In genomic region chr2:58688813-58689212, GRCh38 we compare ENCODE assay signal across 32 cellular contexts.
"Had no signal": no experiment of that assay in that cellular context is flagged by ENCODE, and none has a peak within 500 bp of the region (broad histone marks: within the 10 kb centered on the region; RNA-seq: fewer than 3 reads in every experiment).

No MANE protein-coding gene starts in this region.

- H3K36me3 ChIP-seq: adrenal gland, colonic mucosa, esophagus squamous epithelium, gastroesophageal sphincter, heart right ventricle had no signal

- H3K4me1 Mint-ChIP-seq: activated CD4-positive, alpha-beta T cell treated with anti-CD3 and anti-CD28 coated beads for 36 hours; activated CD4-positive, alpha-beta T cell treated with anti-CD3 and anti-CD28 coated beads, Interleukin-2, amount 10 ng/mL, durations not matched to agents 24 days and 14 days; activated CD8-positive, alpha-beta memory T cell treated with anti-CD3 and anti-CD28 coated beads, Interleukin-2, amount 10 ng/mL, durations not matched to agents 7 days and 5 days; activated naive CD4-positive, alpha-beta T cell treated with anti-CD3 and anti-CD28 coated beads, Interleukin-2, amount 50 U/mL, for 24 hours; activated naive CD8-positive, alpha-beta T cell treated with anti-CD3 and anti-CD28 coated beads for 36 hours; activated naive CD8-positive, alpha-beta T cell treated with anti-CD3 and anti-CD28 coated beads, Interleukin-2, amount 50 U/mL, for 24 hours; T-helper 17 cell had no signal

- H3K36me3 Mint-ChIP-seq: activated CD4-positive, alpha-beta memory T cell treated with anti-CD3 and anti-CD28 coated beads for 36 hours; activated CD8-positive, alpha-beta memory T cell treated with anti-CD3 and anti-CD28 coated beads, Interleukin-2, amount 10 ng/mL, durations not matched to agents 7 days and 5 days; activated naive CD4-positive, alpha-beta T cell treated with anti-CD3 and anti-CD28 coated beads, Interleukin-2, amount 50 U/mL, for 24 hours; activated naive CD8-positive, alpha-beta T cell treated with anti-CD3 and anti-CD28 coated beads for 36 hours had no signal

- H3K9me3 Mint-ChIP-seq: activated naive CD8-positive, alpha-beta T cell treated with anti-CD3 and anti-CD28 coated beads, Interleukin-2, amount 50 U/mL, for 24 hours; activated T-helper 2 cell treated with anti-CD3 and anti-CD28 coated beads, Interferon-gamma antibody, Interleukin-2, Interleukin-4, amounts not matched to agents 10 μg/mL and 5 μg/mL and 100 μg/mL, durations not matched to agents 14 hours and 24 hours and 36 hours; T-helper 2 cell treated with Interferon-gamma antibody and Interleukin-4, amounts not matched to agents 5 μg/mL and 100 μg/mL, for 36 hours had no signal

- H3K27ac ChIP-seq: adrenal gland, body of pancreas, colonic mucosa, dorsolateral prefrontal cortex, esophagus squamous epithelium, gastroesophageal sphincter, heart right ventricle had no signal

- DNase-seq: activated CD4-positive, alpha-beta memory T cell treated with anti-CD3 and anti-CD28 coated beads for 36 hours; activated CD4-positive, alpha-beta T cell treated with anti-CD3 and anti-CD28 coated beads for 36 hours; activated CD4-positive, alpha-beta T cell treated with anti-CD3 and anti-CD28 coated beads, Interleukin-2, amount 10 ng/mL, durations not matched to agents 24 days and 14 days; activated CD4-positive, CD25-positive, alpha-beta regulatory T cell; activated CD4-positive, CD25-positive, alpha-beta regulatory T cell treated with anti-CD3 and anti-CD28 coated beads, Interleukin-2, amount 50 U/mL, for 72 hours; activated CD8-positive, alpha-beta memory T cell treated with anti-CD3 and anti-CD28 coated beads, Interleukin-2, amount 10 ng/mL, durations not matched to agents 7 days and 5 days; activated CD8-positive, alpha-beta memory T cell treated with anti-CD3 and anti-CD28 coated beads, Interleukin-2, amount 50 U/mL, for 4 hours; activated CD8-positive, alpha-beta T cell treated with anti-CD3 and anti-CD28 coated beads, Interleukin-2, amount 10 ng/mL, durations not matched to agents 7 days and 5 days; activated effector memory CD4-positive, alpha-beta T cell treated with anti-CD3 and anti-CD28 coated beads, Interleukin-2, amount 50 U/mL, for 16 hours; activated naive CD4-positive, alpha-beta T cell treated with anti-CD3 and anti-CD28 coated beads for 36 hours; activated naive CD8-positive, alpha-beta T cell treated with anti-CD3 and anti-CD28 coated beads for 36 hours; activated naive CD8-positive, alpha-beta T cell treated with anti-CD3 and anti-CD28 coated beads, Interleukin-2, amount 50 U/mL, for 24 hours; activated T-cell treated with anti-CD3 and anti-CD28 coated beads, Interleukin-2, amount 50 U/mL, for 1 hour; activated T-cell treated with anti-CD3 and anti-CD28 coated beads, Interleukin-2, amount 50 U/mL, for 48 hours; adrenal gland; amygdala; body of pancreas; caudate nucleus; colonic mucosa; dorsolateral prefrontal cortex; effector memory CD4-positive, alpha-beta T cell; esophagus squamous epithelium; foreskin melanocyte; heart right ventricle; T-helper 1 cell; T-helper 17 cell; T1000 had no signal

- H3K27me3 Mint-ChIP-seq: activated CD4-positive, alpha-beta T cell treated with anti-CD3 and anti-CD28 coated beads for 36 hours; activated CD4-positive, alpha-beta T cell treated with anti-CD3 and anti-CD28 coated beads, Interleukin-2, amount 10 ng/mL, durations not matched to agents 24 days and 14 days; activated CD8-positive, alpha-beta memory T cell treated with anti-CD3 and anti-CD28 coated beads, Interleukin-2, amount 10 ng/mL, durations not matched to agents 7 days and 5 days; activated naive CD8-positive, alpha-beta T cell treated with anti-CD3 and anti-CD28 coated beads for 36 hours; T-helper 17 cell had no signal

- H3K9me3 ChIP-seq: adrenal gland, body of pancreas, colonic mucosa, esophagus squamous epithelium had no signal

- H3K4me3 ChIP-seq: adrenal gland, body of pancreas, colonic mucosa, dorsolateral prefrontal cortex, esophagus squamous epithelium, gastroesophageal sphincter, heart right ventricle had no signal

- H3K27ac Mint-ChIP-seq: activated CD4-positive, alpha-beta memory T cell treated with anti-CD3 and anti-CD28 coated beads for 36 hours; activated CD4-positive, alpha-beta T cell treated with anti-CD3 and anti-CD28 coated beads for 36 hours; activated CD4-positive, alpha-beta T cell treated with anti-CD3 and anti-CD28 coated beads, Interleukin-2, amount 10 ng/mL, durations not matched to agents 24 days and 14 days; activated CD8-positive, alpha-beta memory T cell treated with anti-CD3 and anti-CD28 coated beads, Interleukin-2, amount 10 ng/mL, durations not matched to agents 7 days and 5 days; activated CD8-positive, alpha-beta T cell treated with anti-CD3 and anti-CD28 coated beads, Interleukin-2, amount 10 ng/mL, durations not matched to agents 7 days and 5 days; activated naive CD4-positive, alpha-beta T cell treated with anti-CD3 and anti-CD28 coated beads for 36 hours; activated naive CD4-positive, alpha-beta T cell treated with anti-CD3 and anti-CD28 coated beads, Interleukin-2, amount 50 U/mL, for 24 hours; activated naive CD8-positive, alpha-beta T cell treated with anti-CD3 and anti-CD28 coated beads for 36 hours; activated naive CD8-positive, alpha-beta T cell treated with anti-CD3 and anti-CD28 coated beads, Interleukin-2, amount 50 U/mL, for 24 hours; activated T-helper 1 cell treated with anti-CD3 and anti-CD28 coated beads, Interleukin-12 subunit alpha, Interleukin-12 subunit beta, Interleukin-2, Interleukin-4 antibody, amounts not matched to agents 30 ng/mL and 10 ng/mL and 1 ng/mL, durations not matched to agents 14 hours and 24 hours and 36 hours; activated T-helper 2 cell treated with anti-CD3 and anti-CD28 coated beads, Interferon-gamma antibody, Interleukin-2, Interleukin-4, amounts not matched to agents 10 μg/mL and 5 μg/mL and 100 μg/mL, durations not matched to agents 14 hours and 24 hours and 36 hours; T-helper 17 cell; T-helper 2 cell treated with Interferon-gamma antibody and Interleukin-4, amounts not matched to agents 5 μg/mL and 100 μg/mL, for 36 hours had no signal

- H3K4me3 Mint-ChIP-seq: activated CD4-positive, alpha-beta memory T cell treated with anti-CD3 and anti-CD28 coated beads for 36 hours; activated CD4-positive, alpha-beta T cell treated with anti-CD3 and anti-CD28 coated beads for 36 hours; activated CD4-positive, alpha-beta T cell treated with anti-CD3 and anti-CD28 coated beads, Interleukin-2, amount 10 ng/mL, durations not matched to agents 24 days and 14 days; activated CD8-positive, alpha-beta memory T cell treated with anti-CD3 and anti-CD28 coated beads, Interleukin-2, amount 10 ng/mL, durations not matched to agents 7 days and 5 days; activated CD8-positive, alpha-beta T cell treated with anti-CD3 and anti-CD28 coated beads, Interleukin-2, amount 10 ng/mL, durations not matched to agents 7 days and 5 days; activated naive CD4-positive, alpha-beta T cell treated with anti-CD3 and anti-CD28 coated beads for 36 hours; activated naive CD4-positive, alpha-beta T cell treated with anti-CD3 and anti-CD28 coated beads, Interleukin-2, amount 50 U/mL, for 24 hours; activated naive CD8-positive, alpha-beta T cell treated with anti-CD3 and anti-CD28 coated beads for 36 hours; activated naive CD8-positive, alpha-beta T cell treated with anti-CD3 and anti-CD28 coated beads, Interleukin-2, amount 50 U/mL, for 24 hours; activated T-helper 1 cell treated with anti-CD3 and anti-CD28 coated beads, Interleukin-12 subunit alpha, Interleukin-12 subunit beta, Interleukin-2, Interleukin-4 antibody, amounts not matched to agents 30 ng/mL and 10 ng/mL and 1 ng/mL, durations not matched to agents 14 hours and 24 hours and 36 hours; T-helper 17 cell; T-helper 2 cell treated with Interferon-gamma antibody and Interleukin-4, amounts not matched to agents 5 μg/mL and 100 μg/mL, for 36 hours had no signal

- H3K4me1 ChIP-seq: adrenal gland, body of pancreas, colonic mucosa, esophagus squamous epithelium, gastroesophageal sphincter, heart right ventricle had no signal

- H3K27me3 ChIP-seq: adrenal gland, body of pancreas, colonic mucosa, dorsolateral prefrontal cortex, esophagus squamous epithelium had no signal

- ATAC-seq: activated CD4-positive, alpha-beta T cell treated with anti-CD3 and anti-CD28 coated beads for 36 hours; activated CD8-positive, alpha-beta memory T cell treated with anti-CD3 and anti-CD28 coated beads, Interleukin-2, amount 10 ng/mL, durations not matched to agents 7 days and 5 days; activated CD8-positive, alpha-beta T cell treated with anti-CD3 and anti-CD28 coated beads, Interleukin-2, amount 10 ng/mL, durations not matched to agents 7 days and 5 days; activated naive CD8-positive, alpha-beta T cell treated with anti-CD3 and anti-CD28 coated beads, Interleukin-2, amount 50 U/mL, for 24 hours; body of pancreas; gastroesophageal sphincter; heart right ventricle; T-helper 17 cell had no signal
